ENCODE assay signal across 14 cellular contexts in genomic region chr7:71236488-71237179, GRCh38.
DNase-seq lines count a peak whose midpoint lies in the region; ATAC-seq and TF ChIP-seq lines count a peak whose summit lies in the region.
"Had no signal": no experiment of that assay in that cellular context is flagged by ENCODE, and none has a peak within 500 bp of the region (broad histone marks: within the 10 kb centered on the region; RNA-seq: fewer than 3 reads in every experiment).

No MANE protein-coding gene starts in this region.

- no peak for TF ChIP-seq CTCF in brain (conservative IDR thresholded peaks at IDR 0.05)
- TF ChIP-seq CTCF in sigmoid colon (IDR thresholded peaks at IDR 0.05) = no peak

- TF ChIP-seq POLR2A in sigmoid colon (IDR thresholded peaks at IDR 0.05) = no peak

- H3K36me3 Mint-ChIP-seq in brain (no peaks in the 10 kb centered on the region), immature natural killer cell (peaks cover 0 to 3% (median 0%) of the 10 kb centered on the region in 3 donors)
- no peaks in the 10 kb centered on the region for H3K36me3 Mint-ChIP-seq in activated CD8-positive, alpha-beta T cell treated with anti-CD3 and anti-CD28 coated beads, Interleukin-2, amount 10 ng/mL, durations not matched to agents 7 days and 5 days (ENCODE audit: low read depth)

- H3K27me3 Mint-ChIP-seq in brain = no peaks in the 10 kb centered on the region
- no peaks in the 10 kb centered on the region for H3K27me3 Mint-ChIP-seq in activated CD8-positive, alpha-beta T cell treated with anti-CD3 and anti-CD28 coated beads, Interleukin-2, amount 10 ng/mL, durations not matched to agents 7 days and 5 days (ENCODE audit: low read depth)
- peaks cover 0 to 2% (median 2%) of the 10 kb centered on the region in 3 donors for H3K27me3 Mint-ChIP-seq in immature natural killer cell (ENCODE audit: low read depth in 3 of 3)
- H3K27me3 Mint-ChIP-seq: activated CD4-positive, alpha-beta memory T cell treated with anti-CD3 and anti-CD28 coated beads, Interleukin-2, amount 10 ng/mL, durations not matched to agents 7 days and 5 days had no signal

- H3K4me1 ChIP-seq in iPS-20b (ENCODE audit: insufficient read depth, low read length) = peaks cover 24% of the 10 kb centered on the region; the same call in 1 of the 2 replicates
- H3K4me1 ChIP-seq in sigmoid colon = peaks cover 0 to 49% (median 46%) of the 10 kb centered on the region in 4 donors
- H3K4me1 ChIP-seq: BE2C had no signal

- no peak overlapping the region for H3K27ac ChIP-seq in iPS-20b (ENCODE audit: low read length)
- H3K27ac ChIP-seq in sigmoid colon = peak overlapping the region; percentile 67 to 90 (median 82)

- H3K4me1 Mint-ChIP-seq in brain = peaks cover 51% of the 10 kb centered on the region
- no peaks in the 10 kb centered on the region for H3K4me1 Mint-ChIP-seq in activated CD8-positive, alpha-beta T cell treated with anti-CD3 and anti-CD28 coated beads, Interleukin-2, amount 10 ng/mL, durations not matched to agents 7 days and 5 days (ENCODE audit: low read depth)
- no peaks in the 10 kb centered on the region for H3K4me1 Mint-ChIP-seq in immature natural killer cell
- H3K4me1 Mint-ChIP-seq: activated CD4-positive, alpha-beta memory T cell treated with anti-CD3 and anti-CD28 coated beads, Interleukin-2, amount 10 ng/mL, durations not matched to agents 7 days and 5 days had no signal

- H3K36me3 ChIP-seq in iPS-20b (ENCODE audit: insufficient read depth, low read depth, low read length) (no peaks in the 10 kb centered on the region), sigmoid colon (no peaks in the 10 kb centered on the region)
- H3K36me3 ChIP-seq: BE2C had no signal

- H3K27me3 ChIP-seq in iPS-20b (ENCODE audit: insufficient read depth, low read length) = no peaks in the 10 kb centered on the region
- no peaks in the 10 kb centered on the region for H3K27me3 ChIP-seq in sigmoid colon
- H3K27me3 ChIP-seq: BE2C had no signal

- H3K4me3 Mint-ChIP-seq in brain (peak overlapping the region in 4 of 5 experiments; percentile 5 to 37 (median 20)), immature natural killer cell (no peak overlapping the region)
- H3K4me3 Mint-ChIP-seq in activated CD8-positive, alpha-beta T cell treated with anti-CD3 and anti-CD28 coated beads, Interleukin-2, amount 10 ng/mL, durations not matched to agents 7 days and 5 days = no peak overlapping the region
- H3K4me3 Mint-ChIP-seq: activated CD4-positive, alpha-beta memory T cell treated with anti-CD3 and anti-CD28 coated beads, Interleukin-2, amount 10 ng/mL, durations not matched to agents 7 days and 5 days; activated T-helper 1 cell treated with anti-CD3 and anti-CD28 coated beads, Interleukin-12 subunit alpha, Interleukin-12 subunit beta, Interleukin-2, Interleukin-4 antibody, amounts not matched to agents 30 ng/mL and 10 ng/mL and 1 ng/mL, durations not matched to agents 14 hours and 24 hours and 36 hours had no signal

- POLR2A ChIA-PET in activated CD8-positive, alpha-beta T cell treated with anti-CD3 and anti-CD28 coated beads, Interleukin-2, amount 10 ng/mL, durations not matched to agents 7 days and 5 days (lab: Charles Lee) = no interaction called here

- peak overlapping the region; percentile 18; the same call in 1 of the 2 replicates for H3K9ac ChIP-seq in iPS-20b (ENCODE audit: low read depth, low read length)

- H3K27ac Mint-ChIP-seq in brain = peak overlapping the region in 3 of 5 experiments; percentile 74 to 88 (median 80)
- H3K27ac Mint-ChIP-seq in activated CD8-positive, alpha-beta T cell treated with anti-CD3 and anti-CD28 coated beads, Interleukin-2, amount 10 ng/mL, durations not matched to agents 7 days and 5 days = no peak overlapping the region
- H3K27ac Mint-ChIP-seq in immature natural killer cell = no peak overlapping the region
- H3K27ac Mint-ChIP-seq: activated CD4-positive, alpha-beta memory T cell treated with anti-CD3 and anti-CD28 coated beads, Interleukin-2, amount 10 ng/mL, durations not matched to agents 7 days and 5 days; activated T-helper 1 cell treated with anti-CD3 and anti-CD28 coated beads, Interleukin-12 subunit alpha, Interleukin-12 subunit beta, Interleukin-2, Interleukin-4 antibody, amounts not matched to agents 30 ng/mL and 10 ng/mL and 1 ng/mL, durations not matched to agents 14 hours and 24 hours and 36 hours had no signal

- intact Hi-C loops in sigmoid colon (cut with DNase I) = loop anchor here (5.0 to 10.0 kb wide), 4 partner anchors 71 to 498 kb away; partner anchors contain the start of gene GALNT17

- TF ChIP-seq EP300 in sigmoid colon (IDR thresholded peaks at IDR 0.05) = peak in 1 of 4 donors; percentile 25

- H3K4me3 ChIP-seq in iPS-20b (ENCODE audit: low read length) (no peak overlapping the region), sigmoid colon (no peak overlapping the region)

- WGBS in sigmoid colon, 2 donors = 49 to 63% methylated on average over 15 of the region's 15 CpGs

- H3K9me3 Mint-ChIP-seq in brain (peaks cover 0 to 2% (median 0%) of the 10 kb centered on the region in 5 experiments), immature natural killer cell (peaks cover 4 to 36% (median 12%) of the 10 kb centered on the region in 6 donors)
- peaks cover 22% of the 10 kb centered on the region for H3K9me3 Mint-ChIP-seq in activated CD8-positive, alpha-beta T cell treated with anti-CD3 and anti-CD28 coated beads, Interleukin-2, amount 10 ng/mL, durations not matched to agents 7 days and 5 days (ENCODE audit: insufficient read depth)

- no peak for ATAC-seq in activated CD8-positive, alpha-beta T cell treated with anti-CD3 and anti-CD28 coated beads, Interleukin-2, amount 10 ng/mL, durations not matched to agents 7 days and 5 days
- ATAC-seq in HG02973 (IDR thresholded peaks at IDR 0.05; ENCODE audit: unreplicated experiment) = no peak

- CTCF ChIA-PET in activated CD8-positive, alpha-beta T cell treated with anti-CD3 and anti-CD28 coated beads, Interleukin-2, amount 10 ng/mL, durations not matched to agents 7 days and 5 days (lab: Charles Lee) = no interaction called here

- DNase-seq in NCI-H1105 treated with DMSO at 0.1 percent for 48 hours (lab: John Stamatoyannopoulos, UW) = peak; percentile 58
- peak; percentile 70 for DNase-seq in sigmoid colon
- no peak for DNase-seq in activated CD8-positive, alpha-beta T cell treated with anti-CD3 and anti-CD28 coated beads, Interleukin-2, amount 10 ng/mL, durations not matched to agents 7 days and 5 days
- DNase-seq in immature natural killer cell = no peak
- DNase-seq in T1000 (lab: John Stamatoyannopoulos, UW) = no peak
- DNase-seq: activated CD4-positive, alpha-beta memory T cell treated with anti-CD3 and anti-CD28 coated beads, Interleukin-2, amount 10 ng/mL, durations not matched to agents 7 days and 5 days; BE2C; NCI-H2029; NCI-H526; SW 1271 had no signal

- H3K9me3 ChIP-seq in iPS-20b (ENCODE audit: insufficient read depth, low read depth, low read length) (no peaks in the 10 kb centered on the region), sigmoid colon (no peaks in the 10 kb centered on the region)
- H3K9me3 ChIP-seq: BE2C had no signal

Comparison
In these comparisons a context has a peak if more than half of its experiments do, and no peak if none do; other contexts are left out.
1. DNase-seq: peak in NCI-H1105 treated with DMSO at 0.1 percent for 48 hours (single experiment) and sigmoid colon (single experiment); none in activated CD8-positive, alpha-beta T cell treated with anti-CD3 and anti-CD28 coated beads, Interleukin-2, amount 10 ng/mL, durations not matched to agents 7 days and 5 days (single experiment), immature natural killer cell (0 of 3) and T1000 (single experiment).
2. H3K27ac Mint-ChIP-seq: peak in brain (3 of 5); none in activated CD8-positive, alpha-beta T cell treated with anti-CD3 and anti-CD28 coated beads, Interleukin-2, amount 10 ng/mL, durations not matched to agents 7 days and 5 days (single experiment) and immature natural killer cell (0 of 6).
3. H3K4me3 Mint-ChIP-seq: peak in brain (4 of 5); none in activated CD8-positive, alpha-beta T cell treated with anti-CD3 and anti-CD28 coated beads, Interleukin-2, amount 10 ng/mL, durations not matched to agents 7 days and 5 days (single experiment) and immature natural killer cell (0 of 5).